10 cellular contexts compared by ENCODE assay signal in genomic region chr1:66954208-66954607, GRCh38. TPM values are rescaled to one million over a fixed set of nuclear protein-coding genes. Genes with fewer than 3 reads are reported as not detected.
DNase-seq lines count a peak whose midpoint lies in the region; ATAC-seq, FAIRE-seq and TF ChIP-seq lines count a peak whose summit lies in the region.
"Had no signal": no experiment of that assay in that cellular context is flagged by ENCODE, and none has a peak within 500 bp of the region (broad histone marks: within the 10 kb centered on the region; RNA-seq: fewer than 3 reads in every experiment).

No MANE protein-coding gene starts in this region.

- POLR2A ChIA-PET in A549 (lab: Yijun Ruan, JAX), result no interaction called here
- POLR2A ChIA-PET in PC-9 (lab: Charles Lee; ENCODE audit: unreplicated experiment), result no interaction called here

- TF ChIP-seq CTCF in A549 (IDR thresholded peaks at IDR 0.05), result no peak
- no peak for TF ChIP-seq CTCF in Peyer's patch (IDR thresholded peaks at IDR 0.05)
- TF ChIP-seq CTCF in PC-9 (conservative IDR thresholded peaks at IDR 0.05), result no peak

- ATAC-seq in A549 (no peak), GM18873 (IDR thresholded peaks at IDR 0.05; ENCODE audit: low FRiP score, unreplicated experiment) (peak; percentile 71), HG02623 (IDR thresholded peaks at IDR 0.05; ENCODE audit: unreplicated experiment) (peak; percentile 65), HG03521 (IDR thresholded peaks at IDR 0.05; ENCODE audit: unreplicated experiment) (peak; percentile 61)

- peaks cover 5% of the 10 kb centered on the region; the same call in 1 of the 2 replicates for H3K79me2 ChIP-seq in PC-9 (ENCODE audit: low read depth)

- 0 out of 3 replicates have a peak overlapping the region, but pooled peaks have one; percentile 11 for H3K4me2 ChIP-seq in A549
- no peak overlapping the region for H3K4me2 ChIP-seq in PC-9

- no peaks in the 10 kb centered on the region for H3K9me3 ChIP-seq in A549
- H3K9me3 ChIP-seq in Peyer's patch, result no peaks in the 10 kb centered on the region
- no peaks in the 10 kb centered on the region for H3K9me3 ChIP-seq in PC-9 (ENCODE audit: insufficient read depth, low read depth)
- H3K9me3 ChIP-seq: stomach had no signal

- H3K4me1 ChIP-seq in A549 (peaks cover 23% of the 10 kb centered on the region; the same call in 2 of the 3 replicates), Peyer's patch (no peaks in the 10 kb centered on the region), PC-9 (replicated peaks; ENCODE audit: insufficient read depth) (no peaks in the 10 kb centered on the region)

- no peaks in the 10 kb centered on the region for H3K27me3 ChIP-seq in Peyer's patch
- H3K27me3 ChIP-seq in PC-9 (ENCODE audit: insufficient read depth, low read depth), result no peaks in the 10 kb centered on the region
- H3K27me3 ChIP-seq: stomach had no signal

- DNase-seq in A549 (ENCODE audit: low read depth in 1 of 2, low spot score in 1 of 2) (no peak), AG20443 (ENCODE audit: low spot score) (no peak), Peyer's patch (no peak), HTR-8/SVneo (ENCODE audit: insufficient read length, low spot score) (no peak), PC-9 (no peak)
- DNase-seq: stomach had no signal

- peaks cover 0 to 38% (median 0%) of the 10 kb centered on the region in 3 donors for H3K36me3 ChIP-seq in Peyer's patch
- peaks cover 19% of the 10 kb centered on the region for H3K36me3 ChIP-seq in PC-9 (ENCODE audit: low read depth)

- no TSS peak for BruUV-seq in PC-9 (replicated peaks; lab: Mats Ljungman, UMichigan)

- TF ChIP-seq POLR2A in A549 (IDR thresholded peaks at IDR 0.05; ENCODE audit: low read length) (no peak), Peyer's patch (IDR thresholded peaks at IDR 0.05) (no peak)

- CTCF ChIA-PET in A549 (lab: Yijun Ruan, JAX) (no interaction called here), PC-9 (lab: Charles Lee) (no interaction called here)

- 84% methylated on average over 4 of the region's 4 CpGs for WGBS in A549 (ENCODE audit: missing lambda C conversion rate)

- H3F3A ChIP-seq in PC-9 (ENCODE audit: insufficient read depth, low read depth), result no peaks in the 10 kb centered on the region

- 0 out of 6 replicates have a peak overlapping the region, but pooled peaks of 1 of the 2 experiments have one; percentile 28 for H3K27ac ChIP-seq in A549
- H3K27ac ChIP-seq in Peyer's patch, result no peak overlapping the region
- H3K27ac ChIP-seq in PC-9, result no peak overlapping the region

- H2AFZ ChIP-seq in PC-9, result no peak overlapping the region

- no peak for TF ChIP-seq EP300 in A549 (IDR thresholded peaks at IDR 0.05)

- intact Hi-C loops in PC-9 (cut with micrococcal nuclease; ENCODE audit: unreplicated experiment), result no loop called here

- H3K4me3 ChIP-seq in A549 (no peak overlapping the region), Peyer's patch (no peak overlapping the region), PC-9 (no peak overlapping the region)
- H3K4me3 ChIP-seq: stomach had no signal

- FAIRE-seq in A549 (lab: Jason Lieb, UNC) (no peak), HTR-8/SVneo (lab: Jason Lieb, UNC) (no peak)
- FAIRE-seq: colon had no signal

- TF ChIP-seq RAD21 in A549 (conservative IDR thresholded peaks at IDR 0.05 in 1 of 2, IDR thresholded peaks at IDR 0.05 in 1 of 2), result no peak

- no peaks in the 10 kb centered on the region; the same call in 1 of the 2 replicates for H4K20me1 ChIP-seq in PC-9 (ENCODE audit: insufficient read depth)

- H3K9me2 ChIP-seq in PC-9 (ENCODE audit: insufficient read depth), result no peaks in the 10 kb centered on the region

TF ChIP-seq in A549, 52 proteins besides CTCF, POLR2A, EP300 and RAD21:
- TF ChIP-seq NPAS2 (CRISPR knock-in tag; IDR thresholded peaks at IDR 0.05; ENCODE audit: borderline replicate concordance), result no peak
- TF ChIP-seq CHD2 (IDR thresholded peaks at IDR 0.05; ENCODE audit: low read length, partially characterized antibody), result no peak
- TF ChIP-seq ZNF302 (CRISPR knock-in tag; IDR thresholded peaks at IDR 0.05), result no peak
- TF ChIP-seq TP53 (CRISPR knock-in tag; IDR thresholded peaks at IDR 0.05), result no peak
- TF ChIP-seq FOSB (CRISPR knock-in tag; IDR thresholded peaks at IDR 0.05), result no peak
- no peak for TF ChIP-seq BHLHE40 (IDR thresholded peaks at IDR 0.05; ENCODE audit: low read depth, low read length)
- TF ChIP-seq KDM1A (IDR thresholded peaks at IDR 0.05; ENCODE audit: low read depth), result no peak
- TF ChIP-seq, protein P1, sequence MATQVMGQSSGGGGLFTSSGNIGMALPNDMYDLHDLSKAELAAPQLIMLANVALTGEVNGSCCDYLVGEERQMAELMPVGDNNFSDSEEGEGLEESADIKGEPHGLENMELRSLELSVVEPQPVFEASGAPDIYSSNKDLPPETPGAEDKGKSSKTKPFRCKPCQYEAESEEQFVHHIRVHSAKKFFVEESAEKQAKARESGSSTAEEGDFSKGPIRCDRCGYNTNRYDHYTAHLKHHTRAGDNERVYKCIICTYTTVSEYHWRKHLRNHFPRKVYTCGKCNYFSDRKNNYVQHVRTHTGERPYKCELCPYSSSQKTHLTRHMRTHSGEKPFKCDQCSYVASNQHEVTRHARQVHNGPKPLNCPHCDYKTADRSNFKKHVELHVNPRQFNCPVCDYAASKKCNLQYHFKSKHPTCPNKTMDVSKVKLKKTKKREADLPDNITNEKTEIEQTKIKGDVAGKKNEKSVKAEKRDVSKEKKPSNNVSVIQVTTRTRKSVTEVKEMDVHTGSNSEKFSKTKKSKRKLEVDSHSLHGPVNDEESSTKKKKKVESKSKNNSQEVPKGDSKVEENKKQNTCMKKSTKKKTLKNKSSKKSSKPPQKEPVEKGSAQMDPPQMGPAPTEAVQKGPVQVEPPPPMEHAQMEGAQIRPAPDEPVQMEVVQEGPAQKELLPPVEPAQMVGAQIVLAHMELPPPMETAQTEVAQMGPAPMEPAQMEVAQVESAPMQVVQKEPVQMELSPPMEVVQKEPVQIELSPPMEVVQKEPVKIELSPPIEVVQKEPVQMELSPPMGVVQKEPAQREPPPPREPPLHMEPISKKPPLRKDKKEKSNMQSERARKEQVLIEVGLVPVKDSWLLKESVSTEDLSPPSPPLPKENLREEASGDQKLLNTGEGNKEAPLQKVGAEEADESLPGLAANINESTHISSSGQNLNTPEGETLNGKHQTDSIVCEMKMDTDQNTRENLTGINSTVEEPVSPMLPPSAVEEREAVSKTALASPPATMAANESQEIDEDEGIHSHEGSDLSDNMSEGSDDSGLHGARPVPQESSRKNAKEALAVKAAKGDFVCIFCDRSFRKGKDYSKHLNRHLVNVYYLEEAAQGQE (IDR thresholded peaks at IDR 0.05), result no peak
- TF ChIP-seq MYC (IDR thresholded peaks at IDR 0.05; ENCODE audit: borderline replicate concordance, low read length), result no peak

RNA-seq across cellular contexts. Expression of gene MIER1, which starts 29.4 kb away (rescaled TPM):
- 13.1 and 22.6 TPM in 2 replicates for polyA plus RNA-seq in A549 (2011; rRNA removed)
- polyA plus RNA-seq in A549 (2012; cell fraction: cytosol; rRNA removed), result 2.5 and 2.8 TPM in 2 replicates
- 1.4 and 2.4 TPM in 2 replicates for polyA plus RNA-seq in A549 (2012; cell fraction: nucleus; rRNA removed)
- polyA plus RNA-seq in A549 (2017; fragmentation: RNase III; extraction: RNeasy Plus Mini Kit Qiagen cat#74134 plus additional on column Dnase treatment), result 11.9 to 13.5 TPM (median 12.2 TPM) in 3 replicates
- polyA minus RNA-seq in A549 (2011; rRNA and poly(A)+ RNA removed), result 11.1 and 11.4 TPM in 2 replicates
- total RNA-seq in Peyer's patch, result 10 to 100 TPM; 25.3 to 56.1 (median 39.5) TPM
- total RNA-seq in PC-9 (2021), result 26.5 and 30.4 TPM in 2 replicates

RNA-seq across cellular contexts. Expression of gene DNAI4, which starts 29.6 kb away (rescaled TPM):
- polyA plus RNA-seq in A549 (2011; rRNA removed), result 2.2 and 4.7 TPM in 2 replicates
- polyA plus RNA-seq in A549 (2012; cell fraction: cytosol; rRNA removed), result 0.13 and 0.17 TPM in 2 replicates
- 0.12 and 0.24 TPM in 2 replicates for polyA plus RNA-seq in A549 (2012; cell fraction: nucleus; rRNA removed)
- 1.0 to 2.2 TPM (median 1.3 TPM) in 3 replicates for polyA plus RNA-seq in A549 (2017; fragmentation: RNase III; extraction: RNeasy Plus Mini Kit Qiagen cat#74134 plus additional on column Dnase treatment)
- polyA minus RNA-seq in A549 (2011; rRNA and poly(A)+ RNA removed), result 0.62 and 1.3 TPM in 2 replicates
- total RNA-seq in Peyer's patch, result 10 to 100 TPM in 1 of 4 donors, 1 to 10 TPM in 3; 1.8 to 12.4 (median 3.3) TPM
- total RNA-seq in PC-9 (2021), result 8.2 and 12.6 TPM in 2 replicates

Comparison
In these comparisons a context has a peak if more than half of its experiments do, and no peak if none do; other contexts are left out.
1. ATAC-seq: peak in GM18873 (single experiment), HG02623 (single experiment) and HG03521 (single experiment); none in A549 (0 of 2).